In genomic region chr9:125239631-125240597, GRCh38 we compare ENCODE assay signal across 9 cellular contexts. TPM values are rescaled to one million over a fixed set of nuclear protein-coding genes. Genes with fewer than 3 reads are reported as not detected.
DNase-seq lines count a peak whose midpoint lies in the region; ATAC-seq, FAIRE-seq and TF ChIP-seq lines count a peak whose summit lies in the region.
"Had no signal": no experiment of that assay in that cellular context is flagged by ENCODE, and none has a peak within 500 bp of the region (broad histone marks: within the 10 kb centered on the region; RNA-seq: fewer than 3 reads in every experiment).

No MANE protein-coding gene starts in this region.

- TF ChIP-seq EP300 in A549 (IDR thresholded peaks at IDR 0.05), result no peak

- no peak for FAIRE-seq in A549 (lab: Jason Lieb, UNC)

- peaks cover 69% of the 10 kb centered on the region for H3K4me1 ChIP-seq in A549
- H3K4me1 ChIP-seq in muscle layer of duodenum (ENCODE audit: control insufficient read depth in 1 of 2, insufficient read depth in 2 of 2, low read length in 2 of 2), result peaks cover 25 to 52% of the 10 kb centered on the region in 2 donors

- DNase-seq in A549 (ENCODE audit: low read depth in 1 of 2, low spot score in 1 of 2) (no peak), choroid plexus epithelial cell (ENCODE audit: low read depth) (no peak), NCI-H1436 (lab: John Stamatoyannopoulos, UW) (no peak), erythroblast (lab: John Stamatoyannopoulos, UW) (no peak)
- DNase-seq in Jurkat, Clone E6-1 (ENCODE audit: low read depth, low spot score), result no peak
- DNase-seq in activated effector memory CD4-positive, alpha-beta T cell treated with Interleukin-2 at 50 U/mL for 16 hours, result no peak
- DNase-seq: NCI-H1048 had no signal

- ATAC-seq in A549 (no peak), HG03521 (IDR thresholded peaks at IDR 0.05; ENCODE audit: unreplicated experiment) (no peak)

- H3K27ac ChIP-seq in A549 (peak overlapping the region; percentile 85 to 94), muscle layer of duodenum (ENCODE audit: low read length) (peak overlapping the region; percentile 93)

- TF ChIP-seq CTCF in A549 (IDR thresholded peaks at IDR 0.05) (no peak), choroid plexus epithelial cell (conservative IDR thresholded peaks at IDR 0.05; ENCODE audit: low read depth, low read length) (no peak)

- H3K9me3 ChIP-seq in A549, result no peaks in the 10 kb centered on the region
- H3K9me3 ChIP-seq in muscle layer of duodenum (ENCODE audit: control insufficient read depth in 1 of 2, low read length in 2 of 2), result no peaks in the 10 kb centered on the region

- H3K4me3 ChIP-seq in A549, result peak overlapping the region; percentile 73
- H3K4me3 ChIP-seq in Jurkat, Clone E6-1 (ENCODE audit: low read length), result peak overlapping the region; percentile 95
- peak overlapping the region; percentile 99 for H3K4me3 ChIP-seq in choroid plexus epithelial cell (ENCODE audit: low read depth, low read length)
- H3K4me3 ChIP-seq in muscle layer of duodenum (ENCODE audit: low read depth in 1 of 2, low read length in 2 of 2), result peak overlapping the region; percentile 92 to 95

- H3K36me3 ChIP-seq in muscle layer of duodenum (ENCODE audit: control insufficient read depth in 1 of 2, insufficient read depth in 2 of 2, low read length in 2 of 2), result peaks cover 35 to 51% of the 10 kb centered on the region in 2 donors

- H3K27me3 ChIP-seq in muscle layer of duodenum (ENCODE audit: low read depth, low read length), result no peaks in the 10 kb centered on the region

- no peak for TF ChIP-seq POLR2A in A549 (IDR thresholded peaks at IDR 0.05; ENCODE audit: low read length)
- TF ChIP-seq POLR2A in erythroblast (IDR thresholded peaks at IDR 0.05; ENCODE audit: low read length), result no peak

- POLR2A ChIA-PET in A549 (lab: Yijun Ruan, JAX), result interaction anchor here (0.9 to 3.2 kb wide), 7 partner anchors 8 to 102 kb away, joined by 3 to 38 read pairs (median 21); partner anchors contain the start of genes GAPVD1 and RABEPK

- TF ChIP-seq RAD21 in A549 (conservative IDR thresholded peaks at IDR 0.05 in 1 of 2, IDR thresholded peaks at IDR 0.05 in 1 of 2), result no peak

- peak overlapping the region; percentile 80 for H3K4me2 ChIP-seq in A549

- WGBS in A549 (ENCODE audit: missing lambda C conversion rate), result 13% methylated on average over 8 of the region's 8 CpGs

- CTCF ChIA-PET in A549 (lab: Yijun Ruan, JAX), result interaction anchor here (0.6 kb wide), 2 partner anchors 23 to 673 kb away, joined by 3 to 4 read pairs; no protein-coding TSS in a partner anchor

TF ChIP-seq in A549, 52 proteins besides CTCF, POLR2A, EP300 and RAD21:
- TF ChIP-seq, protein P1, sequence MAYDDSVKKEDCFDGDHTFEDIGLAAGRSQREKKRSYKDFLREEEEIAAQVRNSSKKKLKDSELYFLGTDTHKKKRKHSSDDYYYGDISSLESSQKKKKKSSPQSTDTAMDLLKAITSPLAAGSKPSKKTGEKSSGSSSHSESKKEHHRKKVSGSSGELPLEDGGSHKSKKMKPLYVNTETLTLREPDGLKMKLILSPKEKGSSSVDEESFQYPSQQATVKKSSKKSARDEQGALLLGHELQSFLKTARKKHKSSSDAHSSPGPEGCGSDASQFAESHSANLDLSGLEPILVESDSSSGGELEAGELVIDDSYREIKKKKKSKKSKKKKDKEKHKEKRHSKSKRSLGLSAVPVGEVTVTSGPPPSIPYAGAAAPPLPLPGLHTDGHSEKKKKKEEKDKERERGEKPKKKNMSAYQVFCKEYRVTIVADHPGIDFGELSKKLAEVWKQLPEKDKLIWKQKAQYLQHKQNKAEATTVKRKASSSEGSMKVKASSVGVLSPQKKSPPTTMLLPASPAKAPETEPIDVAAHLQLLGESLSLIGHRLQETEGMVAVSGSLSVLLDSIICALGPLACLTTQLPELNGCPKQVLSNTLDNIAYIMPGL (CRISPR knock-in tag; IDR thresholded peaks at IDR 0.05; ENCODE audit: borderline replicate concordance), result 0 out of 2 replicates have a peak, but pooled peaks have one; percentile 9
- TF ChIP-seq, protein P2, sequence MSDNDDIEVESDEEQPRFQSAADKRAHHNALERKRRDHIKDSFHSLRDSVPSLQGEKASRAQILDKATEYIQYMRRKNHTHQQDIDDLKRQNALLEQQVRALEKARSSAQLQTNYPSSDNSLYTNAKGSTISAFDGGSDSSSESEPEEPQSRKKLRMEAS (IDR thresholded peaks at IDR 0.05), result no peak
- TF ChIP-seq KDM5A (IDR thresholded peaks at IDR 0.05) (0 out of 2 replicates have a peak, but pooled peaks have one; percentile 17), RARB (CRISPR knock-in tag; IDR thresholded peaks at IDR 0.05) (peak; percentile 34; the same call in 1 of the 2 replicates)

RNA-seq across cellular contexts. Expression of gene HSPA5, which starts 1.2 kb away (rescaled TPM):
- polyA plus RNA-seq in A549 (2011; rRNA removed), result 437 and 557 TPM in 2 replicates
- polyA plus RNA-seq in A549 (2012; cell fraction: cytosol; rRNA removed), result 107 and 112 TPM in 2 replicates
- polyA plus RNA-seq in A549 (2012; cell fraction: nucleus; rRNA removed), result 194 and 211 TPM in 2 replicates
- 227 to 254 TPM (median 245 TPM) in 3 replicates for polyA plus RNA-seq in A549 (2017; fragmentation: RNase III; extraction: RNeasy Plus Mini Kit Qiagen cat#74134 plus additional on column Dnase treatment)
- polyA minus RNA-seq in A549 (2011; rRNA and poly(A)+ RNA removed), result 218 and 240 TPM in 2 replicates
- polyA plus RNA-seq in Jurkat, Clone E6-1 (2012; ENCODE audit: insufficient read depth, insufficient read length), result 94.4 TPM

RNA-seq across cellular contexts. Expression of gene GAPVD1, which starts 21.7 kb away (rescaled TPM):
- polyA plus RNA-seq in A549 (2011; rRNA removed) (23.0 and 26.1 TPM in 2 replicates), A549 (2017; fragmentation: RNase III; extraction: RNeasy Plus Mini Kit Qiagen cat#74134 plus additional on column Dnase treatment) (15.2 to 18.6 TPM (median 18.2 TPM) in 3 replicates)
- 7.4 and 8.8 TPM in 2 replicates for polyA plus RNA-seq in A549 (2012; cell fraction: cytosol; rRNA removed)
- polyA plus RNA-seq in A549 (2012; cell fraction: nucleus; rRNA removed), result 9.8 and 12.5 TPM in 2 replicates
- 23.4 and 26.6 TPM in 2 replicates for polyA minus RNA-seq in A549 (2011; rRNA and poly(A)+ RNA removed)
- polyA plus RNA-seq in Jurkat, Clone E6-1 (2012; ENCODE audit: insufficient read depth, insufficient read length), result 18.8 TPM

RNA-seq across cellular contexts. Expression of gene RABEPK, which starts 39.6 kb away (rescaled TPM):
- polyA plus RNA-seq in A549 (2011; rRNA removed) (50.1 and 53.5 TPM in 2 replicates), A549 (2017; fragmentation: RNase III; extraction: RNeasy Plus Mini Kit Qiagen cat#74134 plus additional on column Dnase treatment) (41.9 to 44.9 TPM (median 43.0 TPM) in 3 replicates)
- 67.9 and 68.8 TPM in 2 replicates for polyA plus RNA-seq in A549 (2012; cell fraction: cytosol; rRNA removed)
- polyA plus RNA-seq in A549 (2012; cell fraction: nucleus; rRNA removed), result 36.1 and 37.4 TPM in 2 replicates
- polyA minus RNA-seq in A549 (2011; rRNA and poly(A)+ RNA removed), result 25.5 and 36.4 TPM in 2 replicates
- polyA plus RNA-seq in Jurkat, Clone E6-1 (2012; ENCODE audit: insufficient read depth, insufficient read length), result 45.9 TPM

RNA-seq across cellular contexts. Expression of gene PPP6C, which starts 50.3 kb away (rescaled TPM):
- polyA plus RNA-seq in A549 (2011; rRNA removed) (28.9 and 36.2 TPM in 2 replicates), A549 (2017; fragmentation: RNase III; extraction: RNeasy Plus Mini Kit Qiagen cat#74134 plus additional on column Dnase treatment) (25.3 to 28.7 TPM (median 27.0 TPM) in 3 replicates)
- 10.0 and 10.8 TPM in 2 replicates for polyA plus RNA-seq in A549 (2012; cell fraction: cytosol; rRNA removed)
- 3.6 and 6.1 TPM in 2 replicates for polyA plus RNA-seq in A549 (2012; cell fraction: nucleus; rRNA removed)
- polyA minus RNA-seq in A549 (2011; rRNA and poly(A)+ RNA removed), result 12.7 and 13.5 TPM in 2 replicates
- 58.2 TPM for polyA plus RNA-seq in Jurkat, Clone E6-1 (2012; ENCODE audit: insufficient read depth, insufficient read length)
